In genomic region chr5:179410291-179411160, GRCh38 we compare ENCODE assay signal across 19 cellular contexts.
DNase-seq lines count a peak whose midpoint lies in the region; ATAC-seq, FAIRE-seq and TF ChIP-seq lines count a peak whose summit lies in the region.
"Had no signal": no experiment of that assay in that cellular context is flagged by ENCODE, and none has a peak within 500 bp of the region (broad histone marks: within the 10 kb centered on the region; RNA-seq: fewer than 3 reads in every experiment).

No MANE protein-coding gene starts in this region.

- WGBS in SK-N-SH (ENCODE audit: low lambda C conversion rate) = 69% methylated on average over 9 of the region's 27 CpGs
- WGBS in esophagus muscularis mucosa = 86% methylated on average over 8 of the region's 27 CpGs

- no peaks in the 10 kb centered on the region for H3K79me2 ChIP-seq in SK-N-SH (ENCODE audit: insufficient read depth)
- no peaks in the 10 kb centered on the region for H3K79me2 ChIP-seq in GM23338 (replicated peaks; ENCODE audit: insufficient read depth)

- TF ChIP-seq EP300 in SK-N-SH (IDR thresholded peaks at IDR 0.05; ENCODE audit: borderline replicate concordance in 1 of 2, low read depth in 1 of 2, low read length in 1 of 2) = no peak
- no peak for TF ChIP-seq EP300 in esophagus muscularis mucosa (IDR thresholded peaks at IDR 0.05)

- peaks cover 2% of the 10 kb centered on the region for H3K27me3 Mint-ChIP-seq in GM23338 (ENCODE audit: insufficient read depth, low read depth, poor library complexity)

- H2AFZ ChIP-seq in SK-N-SH (ENCODE audit: low read depth) (no peak overlapping the region), GM23338 (no peak overlapping the region)
- H2AFZ ChIP-seq: GM23248 had no signal

- TF ChIP-seq POLR2A in esophagus muscularis mucosa (IDR thresholded peaks at IDR 0.05; ENCODE audit: low read depth) (no peak), GM12892 (IDR thresholded peaks at IDR 0.05; ENCODE audit: low read depth, low read length) (no peak)

- no peak overlapping the region for H3K4me3 ChIP-seq in SK-N-SH (ENCODE audit: low read depth in 2 of 2, low read length in 1 of 2)
- H3K4me3 ChIP-seq in GM23338 = no peak overlapping the region
- no peak overlapping the region for H3K4me3 ChIP-seq in esophagus muscularis mucosa
- H3K4me3 ChIP-seq: GM23248 had no signal

- intact Hi-C loops in esophagus muscularis mucosa (cut with DNase I) = no loop called here

- no peak for FAIRE-seq in GM12892 (lab: Jason Lieb, UNC)

- H3K9me3 Mint-ChIP-seq in GM23338 = peaks cover 3% of the 10 kb centered on the region
- H3K9me3 Mint-ChIP-seq: HFFc6 had no signal

- no peak overlapping the region for H3K27ac Mint-ChIP-seq in GM23338
- H3K27ac Mint-ChIP-seq: HFFc6 had no signal

- H3K9me3 ChIP-seq in SK-N-SH (no peaks in the 10 kb centered on the region), esophagus muscularis mucosa (no peaks in the 10 kb centered on the region)

- no peak overlapping the region for H3K4me3 Mint-ChIP-seq in GM23338
- H3K4me3 Mint-ChIP-seq: HFFc6 had no signal

- H3K27ac ChIP-seq in SK-N-SH (ENCODE audit: low read depth in 2 of 2, low read length in 1 of 2) (peak overlapping the region in 1 of 2 experiments; percentile 83; a peak in 1 of 4 replicates), GM23338 (ENCODE audit: low read depth) (no peak overlapping the region), esophagus muscularis mucosa (replicated peaks in 1 of 4) (no peak overlapping the region)
- H3K27ac ChIP-seq: 22Rv1, GM23248, HL-60 had no signal

- H4K20me1 ChIP-seq in SK-N-SH (ENCODE audit: insufficient read depth) (no peaks in the 10 kb centered on the region), GM23338 (replicated peaks; ENCODE audit: insufficient read depth) (no peaks in the 10 kb centered on the region)

- H3K27me3 ChIP-seq in SK-N-SH (ENCODE audit: insufficient read depth) (no peaks in the 10 kb centered on the region), GM23338 (ENCODE audit: insufficient read depth) (no peaks in the 10 kb centered on the region), esophagus muscularis mucosa (peaks cover 0 to 18% (median 0%) of the 10 kb centered on the region in 4 donors)

- peak; percentile 71 for DNase-seq in SK-N-SH
- DNase-seq in GM23338 (ENCODE audit: low spot score) = no peak
- peak; percentile 90 for DNase-seq in esophagus muscularis mucosa (ENCODE audit: extremely low spot score)
- peak; percentile 89 for DNase-seq in mesenteric fat pad (ENCODE audit: low spot score)
- DNase-seq in NCI-H2171 treated with DMSO at 0.1 percent for 48 hours (lab: John Stamatoyannopoulos, UW) = no peak
- DNase-seq in GM12892 (ENCODE audit: insufficient read length) = no peak
- DNase-seq: C1 segment of cervical spinal cord, DMS153, EL, GM23248, HFFc6, KBM-7, NCI-H1048, NCI-H226, NCI-H526 had no signal

- H3F3A ChIP-seq in SK-N-SH (replicated peaks; ENCODE audit: insufficient read depth) (no peaks in the 10 kb centered on the region), GM23338 (replicated peaks; ENCODE audit: low read depth) (no peaks in the 10 kb centered on the region)

- POLR2A ChIA-PET in SK-N-SH (lab: Yijun Ruan, JAX) = no interaction called here

- H3K4me1 ChIP-seq in SK-N-SH (ENCODE audit: control insufficient read depth in 1 of 2, insufficient read depth in 2 of 2, low read depth in 1 of 2, low read length in 1 of 2) = peaks cover 0 to 81% of the 10 kb centered on the region in 2 experiments; a peak in 1 of 4 replicates
- H3K4me1 ChIP-seq in GM23338 (ENCODE audit: insufficient read depth) = no peaks in the 10 kb centered on the region
- H3K4me1 ChIP-seq in esophagus muscularis mucosa = peaks cover 0 to 14% (median 0%) of the 10 kb centered on the region in 4 donors

- no peaks in the 10 kb centered on the region for H3K9me2 ChIP-seq in SK-N-SH
- H3K9me2 ChIP-seq in GM23338 (ENCODE audit: insufficient read depth) = no peaks in the 10 kb centered on the region

- CTCF ChIA-PET in SK-N-SH (lab: Yijun Ruan, JAX) = interaction anchor here (0.6 kb wide), 1 partner anchor 17 kb away, joined by 3 read pairs; no protein-coding TSS in a partner anchor

- no peaks in the 10 kb centered on the region for H3K36me3 Mint-ChIP-seq in GM23338 (ENCODE audit: low read depth)

- H3K4me2 ChIP-seq in SK-N-SH (no peak overlapping the region), GM23338 (no peak overlapping the region)

- H3K4me1 Mint-ChIP-seq in GM23338 = no peaks in the 10 kb centered on the region

- TF ChIP-seq CTCF in SK-N-SH (IDR thresholded peaks at IDR 0.05) (no peak), GM23338 (conservative IDR thresholded peaks at IDR 0.05; ENCODE audit: low read depth in 2 of 2) (no peak), esophagus muscularis mucosa (IDR thresholded peaks at IDR 0.05) (no peak)

- ATAC-seq in SK-N-SH treated with all-trans-retinoic acid at 6 μM for 48 hours (no peak), GM23338 (peak; percentile 36), GM18520 (IDR thresholded peaks at IDR 0.05; ENCODE audit: unreplicated experiment) (no peak)

- no peaks in the 10 kb centered on the region for H3K36me3 ChIP-seq in SK-N-SH (replicated peaks in 1 of 2; ENCODE audit: control insufficient read depth in 1 of 2, insufficient read depth in 2 of 2, low read length in 1 of 2)
- no peaks in the 10 kb centered on the region for H3K36me3 ChIP-seq in GM23338 (ENCODE audit: insufficient read depth)
- no peaks in the 10 kb centered on the region for H3K36me3 ChIP-seq in esophagus muscularis mucosa

- no peak overlapping the region for H3K9ac ChIP-seq in SK-N-SH
- H3K9ac ChIP-seq: GM23248 had no signal

- TF ChIP-seq RAD21 in SK-N-SH (IDR thresholded peaks at IDR 0.05; ENCODE audit: low read length) = no peak

TF ChIP-seq in SK-N-SH, 30 proteins besides CTCF, POLR2A, EP300 and RAD21 (continues in another document):
- TF ChIP-seq MXI1 (IDR thresholded peaks at IDR 0.05; ENCODE audit: low read depth, low read length) (no peak), PBX3 (IDR thresholded peaks at IDR 0.05) (no peak), IRF3 (IDR thresholded peaks at IDR 0.05; ENCODE audit: low read depth, low read length) (no peak)

TF ChIP-seq in SK-N-SH treated with all-trans-retinoic acid at 6 μM for 48 hours, 23 proteins besides CTCF, POLR2A, EP300 and RAD21:
- TF ChIP-seq OSR1 (CRISPR knock-in tag; IDR thresholded peaks at IDR 0.05) (no peak), SNAI2 (CRISPR knock-in tag; IDR thresholded peaks at IDR 0.05) (no peak), CSRNP3 (CRISPR knock-in tag; IDR thresholded peaks at IDR 0.05) (no peak), TOX (CRISPR knock-in tag; IDR thresholded peaks at IDR 0.05; ENCODE audit: borderline replicate concordance) (no peak)

TF ChIP-seq in GM23338, 12 proteins besides CTCF, POLR2A, EP300 and RAD21 (continues in another document):
- TF ChIP-seq EZH2 (IDR thresholded peaks at IDR 0.05; ENCODE audit: low read depth, unreplicated experiment) = no peak
- TF ChIP-seq CREB1 (CRISPR knock-in tag; IDR thresholded peaks at IDR 0.05; ENCODE audit: low read depth) = no peak
- no peak for TF ChIP-seq ETS1 (IDR thresholded peaks at IDR 0.05)
- TF ChIP-seq ZNF114 (CRISPR knock-in tag; IDR thresholded peaks at IDR 0.05) = no peak

Comparison
In these comparisons a context has a peak if more than half of its experiments do, and no peak if none do; other contexts are left out.
1. DNase-seq: peak in SK-N-SH (single experiment), esophagus muscularis mucosa (single experiment) and mesenteric fat pad (single experiment); none in GM23338 (single experiment), NCI-H2171 treated with DMSO at 0.1 percent for 48 hours (single experiment) and GM12892 (single experiment).